In genomic region chr11:6357222-6357621, GRCh38 we compare ENCODE assay signal across 9 cellular contexts. TPM values are rescaled to one million over a fixed set of nuclear protein-coding genes. Genes with fewer than 3 reads are reported as not detected.
DNase-seq lines count a peak whose midpoint lies in the region; ATAC-seq and TF ChIP-seq lines count a peak whose summit lies in the region.
"Had no signal": no experiment of that assay in that cellular context is flagged by ENCODE, and none has a peak within 500 bp of the region (broad histone marks: within the 10 kb centered on the region; RNA-seq: fewer than 3 reads in every experiment).

No MANE protein-coding gene starts in this region.

- no peak overlapping the region for H4K8ac ChIP-seq in neuronal stem cell (ENCODE audit: low read depth, low read length)

- H2BK12ac ChIP-seq in neuronal stem cell (ENCODE audit: low read length): no peak overlapping the region

- no peak overlapping the region for H3K14ac ChIP-seq in neuronal stem cell (ENCODE audit: low read length)

- H3K27me3 ChIP-seq in right atrium auricular region (no peaks in the 10 kb centered on the region), neuronal stem cell (ENCODE audit: control insufficient read depth in 3 of 3, insufficient read depth in 3 of 3, low read depth in 1 of 3, low read length in 3 of 3) (peaks cover 0 to 19% (median 0%) of the 10 kb centered on the region in 3 experiments)

- H3K9me3 Mint-ChIP-seq in activated T-cell treated with anti-CD3 and anti-CD28 coated beads, Interleukin-2, amount 50 U/mL, for 72 hours: no peaks in the 10 kb centered on the region

- ATAC-seq in activated T-cell treated with anti-CD3 and anti-CD28 coated beads, Interleukin-2, amount 50 U/mL, for 72 hours (replicated peaks in 1 of 2): peak; percentile 84 to 91
- ATAC-seq in stimulated activated naive CD8-positive, alpha-beta T cell treated with anti-CD3 and anti-CD28 coated beads, Interleukin-15, Interleukin-2, amounts not matched to agents 100 U/mL and 50 U/mL, for 24 hours: peak; percentile 82

- peaks cover 0 to under 1% of the 10 kb centered on the region in 2 donors for H3K4me1 ChIP-seq in right atrium auricular region
- H3K4me1 ChIP-seq in neuronal stem cell (ENCODE audit: control insufficient read depth in 2 of 2, insufficient read depth in 1 of 2, low read depth in 1 of 2, low read length in 2 of 2): no peaks in the 10 kb centered on the region

- H3K27me3 Mint-ChIP-seq in activated T-cell treated with anti-CD3 and anti-CD28 coated beads, Interleukin-2, amount 50 U/mL, for 72 hours (ENCODE audit: low read depth): peaks cover 8% of the 10 kb centered on the region

- H3K27ac ChIP-seq in right atrium auricular region (peak overlapping the region; percentile 7 to 38), neuronal stem cell (replicated peaks; ENCODE audit: low read length) (no peak overlapping the region)
- H3K27ac ChIP-seq: 22Rv1 had no signal

- H3K4me2 ChIP-seq in neuronal stem cell (ENCODE audit: insufficient read depth, low read length, poor library complexity, severe bottlenecking): no peak overlapping the region

- H3K27ac Mint-ChIP-seq in activated T-cell treated with anti-CD3 and anti-CD28 coated beads, Interleukin-2, amount 50 U/mL, for 72 hours: no peak overlapping the region

- no peaks in the 10 kb centered on the region for H3K36me3 Mint-ChIP-seq in activated T-cell treated with anti-CD3 and anti-CD28 coated beads, Interleukin-2, amount 50 U/mL, for 72 hours (ENCODE audit: insufficient read depth in 2 of 2)

- H3K36me3 ChIP-seq in right atrium auricular region: no peaks in the 10 kb centered on the region
- H3K36me3 ChIP-seq in neuronal stem cell (replicated peaks in 1 of 2; ENCODE audit: control insufficient read depth in 2 of 2, insufficient read depth in 2 of 2, low read length in 2 of 2): no peaks in the 10 kb centered on the region

- no peak overlapping the region for H3K4ac ChIP-seq in neuronal stem cell (ENCODE audit: low read length)

- H3K79me1 ChIP-seq in neuronal stem cell (ENCODE audit: low read depth, low read length): no peaks in the 10 kb centered on the region

- no peak overlapping the region for H2BK120ac ChIP-seq in neuronal stem cell (ENCODE audit: low read depth, low read length)

- no peak overlapping the region for H2BK5ac ChIP-seq in neuronal stem cell (ENCODE audit: low read length)

- WGBS in neuronal stem cell (ENCODE audit: extremely low coverage in 2 of 2, insufficient read length in 2 of 2, insufficient replicate concordance in 1 of 2), 2 donors: no CpG with 5 or more reads among the region's 9 CpGs

- H3K9ac ChIP-seq in neuronal stem cell (ENCODE audit: low read depth, low read length, poor library complexity): no peak overlapping the region

- H2AK5ac ChIP-seq in neuronal stem cell (ENCODE audit: low read depth, low read length): no peak overlapping the region

- H3K9me3 ChIP-seq in right atrium auricular region (no peaks in the 10 kb centered on the region), neuronal stem cell (replicated peaks in 1 of 2; ENCODE audit: control insufficient read depth in 2 of 2, insufficient read depth in 1 of 2, low read depth in 1 of 2, low read length in 2 of 2) (no peaks in the 10 kb centered on the region)

- H2AFZ ChIP-seq in neuronal stem cell (ENCODE audit: low read length): no peak overlapping the region

- peaks cover 31% of the 10 kb centered on the region for H3K4me1 Mint-ChIP-seq in activated T-cell treated with anti-CD3 and anti-CD28 coated beads, Interleukin-2, amount 50 U/mL, for 72 hours (ENCODE audit: low read depth)

- DNase-seq in DMS53 (lab: John Stamatoyannopoulos, UW) (peak; percentile 41), DMS53 treated with DMSO at 0.1 percent for 48 hours (lab: John Stamatoyannopoulos, UW; ENCODE audit: unreplicated experiment) (no peak), right atrium auricular region (ENCODE audit: low spot score) (peak; percentile 88), MV-4-11 (lab: John Stamatoyannopoulos, UW) (no peak), neuronal stem cell (ENCODE audit: low spot score) (no peak), midbrain (lab: John Stamatoyannopoulos, UW) (no peak)
- peak; percentile 61 to 63 for DNase-seq in activated T-cell treated with anti-CD3 and anti-CD28 coated beads, Interleukin-2, amount 50 U/mL, for 72 hours
- peak; percentile 66 for DNase-seq in stimulated activated naive CD8-positive, alpha-beta T cell treated with anti-CD3 and anti-CD28 coated beads, Interleukin-15, Interleukin-2, amounts not matched to agents 100 U/mL and 50 U/mL, for 24 hours

- H3K23ac ChIP-seq in neuronal stem cell (ENCODE audit: low read depth, low read length, poor library complexity): no peak overlapping the region

- no peak for TF ChIP-seq CTCF in right atrium auricular region (IDR thresholded peaks at IDR 0.05)

- H3K4me3 ChIP-seq in right atrium auricular region (no peak overlapping the region), neuronal stem cell (ENCODE audit: low read length in 2 of 2) (no peak overlapping the region)

- peak overlapping the region; percentile 10 to 17 for H3K4me3 Mint-ChIP-seq in activated T-cell treated with anti-CD3 and anti-CD28 coated beads, Interleukin-2, amount 50 U/mL, for 72 hours

- no peak overlapping the region for H3K18ac ChIP-seq in neuronal stem cell (ENCODE audit: low read length)

- no peak overlapping the region for H4K91ac ChIP-seq in neuronal stem cell (ENCODE audit: low read depth, low read length, poor library complexity)

- no peak overlapping the region for H2BK15ac ChIP-seq in neuronal stem cell (ENCODE audit: low read length)

RNA-seq across cellular contexts. Expression of gene SMPD1, which starts 33.1 kb away (rescaled TPM):
- total RNA-seq in activated T-cell treated with anti-CD3 and anti-CD28 coated beads, Interleukin-2, amount 50 U/mL, for 72 hours: 10 to 100 TPM; 21.7 to 25.9 TPM
- total RNA-seq in right atrium auricular region: 10 to 100 TPM; 44.5 to 71.7 TPM
- polyA plus RNA-seq in neuronal stem cell (2013, experiment 1 of 2): 8.1 TPM
- 7.8 TPM for polyA plus RNA-seq in neuronal stem cell (2013, experiment 2 of 2)

RNA-seq across cellular contexts. Expression of gene CAVIN3, which starts 36.9 kb away (rescaled TPM):
- 10 to 100 TPM; 12.0 to 15.1 TPM for total RNA-seq in activated T-cell treated with anti-CD3 and anti-CD28 coated beads, Interleukin-2, amount 50 U/mL, for 72 hours
- total RNA-seq in right atrium auricular region: 10 to 100 TPM; 84.8 to 86.7 TPM
- 11.2 TPM for polyA plus RNA-seq in neuronal stem cell (2013, experiment 1 of 2)
- 11.2 TPM for polyA plus RNA-seq in neuronal stem cell (2013, experiment 2 of 2)

Comparison
In these comparisons a context has a peak if more than half of its experiments do, and no peak if none do; other contexts are left out.
1. DNase-seq: peak in DMS53 (single experiment), activated T-cell treated with anti-CD3 and anti-CD28 coated beads, Interleukin-2, amount 50 U/mL, for 72 hours (2 of 2), right atrium auricular region (single experiment) and stimulated activated naive CD8-positive, alpha-beta T cell treated with anti-CD3 and anti-CD28 coated beads, Interleukin-15, Interleukin-2, amounts not matched to agents 100 U/mL and 50 U/mL, for 24 hours (single experiment); none in DMS53 treated with DMSO at 0.1 percent for 48 hours (single experiment), MV-4-11 (single experiment), neuronal stem cell (single experiment) and midbrain (single experiment).
2. RNA of gene CAVIN3, which starts 36.9 kb away (total RNA-seq): 84.8 to 86.7 TPM in right atrium auricular region; 12.0 to 15.1 TPM in activated T-cell treated with anti-CD3 and anti-CD28 coated beads, Interleukin-2, amount 50 U/mL, for 72 hours; every median in the first group is over 4 times any median in the second.